1 cellular context compared by ENCODE assay signal in genomic region chr12:27383429-27384260, GRCh38.
TF ChIP-seq lines count a peak whose summit lies in the region.

No MANE protein-coding gene starts in this region.

TF ChIP-seq in H1, 55 proteins besides CTCF, POLR2A, EP300 and RAD21 (continued from another document):
- no peak for TF ChIP-seq BACH1 (IDR thresholded peaks at IDR 0.05; ENCODE audit: low read length)
